In genomic region chr6:134288538-134289203, GRCh38 we compare ENCODE assay signal across 8 cellular contexts. TPM values are rescaled to one million over a fixed set of nuclear protein-coding genes. Genes with fewer than 3 reads are reported as not detected.
A peak's percentile ranks its signal among the peaks of the same experiment; 100 is the strongest.
DNase-seq lines count a peak whose midpoint lies in the region; ATAC-seq and TF ChIP-seq lines count a peak whose summit lies in the region.

No MANE protein-coding gene starts in this region.

- no peak overlapping the region for H4K5ac ChIP-seq in mesendoderm (ENCODE audit: low read length)

- H3K36me3 ChIP-seq in mesendoderm (ENCODE audit: control insufficient read depth, insufficient read depth, low read length): no peaks in the 10 kb centered on the region

- no peak overlapping the region for H3K9ac ChIP-seq in mesendoderm (ENCODE audit: low read length)

- H2BK5ac ChIP-seq in mesendoderm (ENCODE audit: low read length): no peak overlapping the region

- H3K79me1 ChIP-seq in mesendoderm (ENCODE audit: low read length): no peaks in the 10 kb centered on the region

- no peak overlapping the region for H3K4ac ChIP-seq in mesendoderm (ENCODE audit: low read depth, low read length)

- H3K4me3 ChIP-seq in fibroblast of the aortic adventitia (ENCODE audit: low read depth, low read length) (no peak overlapping the region), mesendoderm (ENCODE audit: low read length) (no peak overlapping the region)

- no peak overlapping the region for H2BK120ac ChIP-seq in mesendoderm (ENCODE audit: low read depth, low read length)

- no peak overlapping the region for H3K56ac ChIP-seq in mesendoderm (ENCODE audit: low read length)

- H3K4me2 ChIP-seq in mesendoderm (ENCODE audit: low read length): no peak overlapping the region

- H3K79me2 ChIP-seq in mesendoderm (ENCODE audit: control insufficient read depth, insufficient read depth, low read length): no peaks in the 10 kb centered on the region

- no peaks in the 10 kb centered on the region for H3K4me1 ChIP-seq in mesendoderm (ENCODE audit: control insufficient read depth, low read depth, low read length)

- no peak overlapping the region for H3K18ac ChIP-seq in mesendoderm (ENCODE audit: low read length)

- no peak for TF ChIP-seq CTCF in fibroblast of the aortic adventitia (IDR thresholded peaks at IDR 0.05; ENCODE audit: insufficient read depth, low read length)

- H3K27me3 ChIP-seq in mesendoderm (ENCODE audit: insufficient read depth, low read length, poor library complexity): no peaks in the 10 kb centered on the region

- H2AK5ac ChIP-seq in mesendoderm (ENCODE audit: low read length): no peak overlapping the region

- no peak overlapping the region for H2BK15ac ChIP-seq in mesendoderm (replicated peaks; ENCODE audit: low read depth)

- H3K23ac ChIP-seq in mesendoderm (ENCODE audit: low read length): no peak overlapping the region

- DNase-seq in A172 (ENCODE audit: low spot score) (peak; percentile 93), SW480 (ENCODE audit: low spot score) (peak; percentile 60), fibroblast of the aortic adventitia (ENCODE audit: low read depth) (peak; percentile 89), superior temporal gyrus (ENCODE audit: extremely low spot score) (peak; percentile 61), NCI-H1092 (lab: John Stamatoyannopoulos, UW) (no peak), mesendoderm (no peak)

- ATAC-seq in GM18517 (IDR thresholded peaks at IDR 0.05; ENCODE audit: unreplicated experiment) (peak; percentile 52), HG03135 (IDR thresholded peaks at IDR 0.05; ENCODE audit: unreplicated experiment) (peak; percentile 66)

- no peak overlapping the region for H4K8ac ChIP-seq in mesendoderm (ENCODE audit: low read depth, low read length)

- no peak overlapping the region for H3K27ac ChIP-seq in mesendoderm (ENCODE audit: low read depth, low read length)

- no CpG with 5 or more reads among the region's 3 CpGs for WGBS in mesendoderm (ENCODE audit: extremely low coverage, insufficient coverage, low lambda C conversion rate)

RNA-seq across cellular contexts. Expression of gene SGK1, which starts 29.2 kb away (rescaled TPM):
- total RNA-seq in A172 (2014; rRNA removed; shearing (Covaris generic)): 161 and 209 TPM in 2 replicates
- 63.2 and 871 TPM in 2 replicates for total RNA-seq in fibroblast of the aortic adventitia (ENCODE audit: low replicate concordance)
- 5.2 TPM for polyA plus RNA-seq in mesendoderm (2013, experiment 1 of 2)
- 5.1 TPM for polyA plus RNA-seq in mesendoderm (2013, experiment 2 of 2)

Comparison
In these comparisons a context has a peak if more than half of its experiments do, and no peak if none do; other contexts are left out.
1. DNase-seq: peak in A172 (single experiment), SW480 (single experiment), fibroblast of the aortic adventitia (single experiment) and superior temporal gyrus (single experiment); none in NCI-H1092 (single experiment) and mesendoderm (single experiment).